Comparison of ENCODE assay signal across 17 cellular contexts in genomic region chr1:47679301-47679751, GRCh38.
DNase-seq lines count a peak whose midpoint lies in the region; ATAC-seq, FAIRE-seq and TF ChIP-seq lines count a peak whose summit lies in the region.
"Had no signal": no experiment of that assay in that cellular context is flagged by ENCODE, and none has a peak within 500 bp of the region (broad histone marks: within the 10 kb centered on the region; RNA-seq: fewer than 3 reads in every experiment).

No MANE protein-coding gene starts in this region.

- H3K4me3 Mint-ChIP-seq in endodermal cell: no peak overlapping the region
- H3K4me3 Mint-ChIP-seq: activated CD4-positive, alpha-beta memory T cell treated with anti-CD3 and anti-CD28 coated beads for 36 hours; CD4-positive, alpha-beta T cell; effector memory CD8-positive, alpha-beta T cell had no signal

- 75 to 91% methylated on average over 5 to 6 of the region's 6 CpGs for WGBS in endodermal cell (ENCODE audit: insufficient coverage in 1 of 2, insufficient read length in 1 of 2), 2 experiments

- H3K36me3 ChIP-seq in endodermal cell (ENCODE audit: control insufficient read depth, insufficient read depth, low read length): no peaks in the 10 kb centered on the region
- H3K36me3 ChIP-seq: upper lobe of right lung had no signal

- no peaks in the 10 kb centered on the region for H3K36me3 Mint-ChIP-seq in endodermal cell (ENCODE audit: low read depth)
- H3K36me3 Mint-ChIP-seq: activated CD4-positive, alpha-beta memory T cell treated with anti-CD3 and anti-CD28 coated beads for 36 hours had no signal

- H3K9me3 Mint-ChIP-seq in endodermal cell: no peaks in the 10 kb centered on the region
- H3K9me3 Mint-ChIP-seq: activated CD4-positive, alpha-beta memory T cell treated with anti-CD3 and anti-CD28 coated beads for 36 hours; activated T-helper 2 cell treated with anti-CD3 and anti-CD28 coated beads, Interferon-gamma antibody, Interleukin-2, Interleukin-4, amounts not matched to agents 10 μg/mL and 5 μg/mL and 100 μg/mL, durations not matched to agents 14 hours and 24 hours and 36 hours; CD4-positive, alpha-beta T cell; effector memory CD8-positive, alpha-beta T cell had no signal

- H3K4me3 ChIP-seq in endodermal cell (ENCODE audit: low read length): no peak overlapping the region
- H3K4me3 ChIP-seq in dorsolateral prefrontal cortex: no peak overlapping the region
- H3K4me3 ChIP-seq: upper lobe of right lung had no signal

- no peaks in the 10 kb centered on the region for H3K9me3 ChIP-seq in endodermal cell (ENCODE audit: control insufficient read depth, low read length)
- H3K9me3 ChIP-seq: upper lobe of right lung had no signal

- DNase-seq in Daoy (ENCODE audit: low read depth) (peak; percentile 42), NCI-H69 (lab: John Stamatoyannopoulos, UW) (peak; percentile 67), endodermal cell (peak; percentile 26), pons (ENCODE audit: low spot score) (peak; percentile 46), D721Med (ENCODE audit: insufficient read length, low spot score) (no peak), dorsolateral prefrontal cortex (no peak), HT-29 (ENCODE audit: low spot score) (no peak)
- DNase-seq: activated CD4-positive, alpha-beta memory T cell treated with anti-CD3 and anti-CD28 coated beads for 36 hours; CD4-positive, alpha-beta T cell; effector memory CD8-positive, alpha-beta T cell; foreskin keratinocyte; IMR-90; NCI-H748 treated with DMSO at 0.1 percent for 48 hours; upper lobe of right lung had no signal

- FAIRE-seq in D721Med (lab: Jason Lieb, UNC): no peak
- FAIRE-seq: G401.6 had no signal

- no peak overlapping the region for H3K9ac ChIP-seq in endodermal cell (ENCODE audit: extremely low read depth, low read length, poor library complexity, severe bottlenecking)

- no peaks in the 10 kb centered on the region for H3K4me1 Mint-ChIP-seq in endodermal cell

- H3K27ac Mint-ChIP-seq in endodermal cell: no peak overlapping the region
- H3K27ac Mint-ChIP-seq: activated CD4-positive, alpha-beta memory T cell treated with anti-CD3 and anti-CD28 coated beads for 36 hours; activated T-helper 2 cell treated with anti-CD3 and anti-CD28 coated beads, Interferon-gamma antibody, Interleukin-2, Interleukin-4, amounts not matched to agents 10 μg/mL and 5 μg/mL and 100 μg/mL, durations not matched to agents 14 hours and 24 hours and 36 hours; CD4-positive, alpha-beta T cell; effector memory CD8-positive, alpha-beta T cell had no signal

- intact Hi-C loops in dorsolateral prefrontal cortex (cut with DNase I): no loop called here

- no peak for ATAC-seq in GM18868 (IDR thresholded peaks at IDR 0.05; ENCODE audit: unreplicated experiment)
- ATAC-seq: effector memory CD8-positive, alpha-beta T cell; foreskin keratinocyte; upper lobe of right lung had no signal

- no peaks in the 10 kb centered on the region for H3K4me1 ChIP-seq in endodermal cell (ENCODE audit: control insufficient read depth, insufficient read depth, low read length)
- H3K4me1 ChIP-seq: foreskin keratinocyte, upper lobe of right lung had no signal

- H3K27me3 Mint-ChIP-seq in endodermal cell (ENCODE audit: insufficient read depth): peaks cover 23% of the 10 kb centered on the region

- H3K27ac ChIP-seq in endodermal cell (ENCODE audit: low read depth, low read length) (no peak overlapping the region), dorsolateral prefrontal cortex (no peak overlapping the region)
- H3K27ac ChIP-seq: foreskin keratinocyte, upper lobe of right lung had no signal

- TF ChIP-seq CTCF in endodermal cell (conservative IDR thresholded peaks at IDR 0.05): no peak
- TF ChIP-seq CTCF in D721Med (IDR thresholded peaks at IDR 0.05; ENCODE audit: insufficient read depth, missing control alignments): no peak
- TF ChIP-seq CTCF in dorsolateral prefrontal cortex (IDR thresholded peaks at IDR 0.05 in 54 of 56, conservative IDR thresholded peaks at IDR 0.05 in 2 of 56; ENCODE audit: low read depth in 1 of 56, partially characterized antibody in 56 of 56): no peak

- H3K27me3 ChIP-seq in endodermal cell (ENCODE audit: control insufficient read depth, insufficient read depth, low read length, poor library complexity, severe bottlenecking) (no peaks in the 10 kb centered on the region), dorsolateral prefrontal cortex (peaks cover 0 to 8% (median 0%) of the 10 kb centered on the region in 45 donors)
- H3K27me3 ChIP-seq: foreskin keratinocyte, upper lobe of right lung had no signal

Comparison
In these comparisons a context has a peak if more than half of its experiments do, and no peak if none do; other contexts are left out.
1. DNase-seq: peak in Daoy (single experiment), NCI-H69 (single experiment), endodermal cell (single experiment) and pons (single experiment); none in D721Med (single experiment), dorsolateral prefrontal cortex (0 of 10) and HT-29 (single experiment).